In the genomic region with DNA sequence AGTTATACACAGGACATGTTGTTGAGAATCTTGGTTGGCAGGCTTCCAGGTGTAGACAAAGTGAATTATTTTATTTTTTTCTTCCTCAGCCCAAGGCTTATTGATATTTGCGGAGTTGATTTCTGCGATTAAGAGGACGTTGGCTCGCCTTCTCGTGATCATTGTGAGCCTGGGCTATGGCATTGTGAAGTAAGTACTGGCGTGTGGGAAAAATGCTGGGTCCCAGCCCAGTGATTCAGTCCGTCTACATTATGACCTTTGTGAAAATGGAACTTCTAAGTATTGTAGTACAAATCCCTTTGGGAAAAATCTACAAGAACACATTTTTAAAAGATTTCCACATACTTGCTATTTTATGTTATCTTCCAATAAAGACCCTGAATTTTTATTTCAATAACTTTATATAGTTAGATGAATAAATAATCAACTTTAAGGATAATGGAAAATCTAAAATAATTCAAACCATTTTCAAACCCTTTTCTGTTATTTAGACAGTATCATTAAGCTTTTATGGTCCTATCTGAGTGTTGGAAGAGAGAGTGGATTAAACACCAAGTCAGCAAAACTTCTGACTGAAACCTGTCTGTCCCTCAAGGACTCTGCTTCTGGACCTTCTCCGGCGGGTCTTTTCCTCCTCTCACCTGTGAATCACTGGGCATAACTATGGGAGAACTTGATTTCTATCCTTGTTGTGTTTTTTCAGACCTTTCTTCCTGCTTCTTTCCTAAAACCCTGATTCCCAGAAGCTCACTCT, we compare ENCODE assay signal across 2 cellular contexts.
A peak's percentile ranks its signal among the peaks of the same experiment; 100 is the strongest.
TF ChIP-seq lines count a peak whose summit lies in the region.

No MANE protein-coding gene starts in this region.

TF ChIP-seq in HepG2, 621 proteins besides CTCF, POLR2A, EP300 and RAD21:
- TF ChIP-seq, protein P1, sequence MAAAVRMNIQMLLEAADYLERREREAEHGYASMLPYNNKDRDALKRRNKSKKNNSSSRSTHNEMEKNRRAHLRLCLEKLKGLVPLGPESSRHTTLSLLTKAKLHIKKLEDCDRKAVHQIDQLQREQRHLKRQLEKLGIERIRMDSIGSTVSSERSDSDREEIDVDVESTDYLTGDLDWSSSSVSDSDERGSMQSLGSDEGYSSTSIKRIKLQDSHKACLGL (CRISPR knock-in tag; IDR thresholded peaks at IDR 0.05): no peak
- TF ChIP-seq MAFK (conservative IDR thresholded peaks at IDR 0.05 in 1 of 2, IDR thresholded peaks at IDR 0.05 in 1 of 2; ENCODE audit: low read length in 2 of 2) (peak; percentile 64 to 80), MAFF (IDR thresholded peaks at IDR 0.05; ENCODE audit: low read depth, low read length) (peak; percentile 51)

TF ChIP-seq in K562, 482 proteins besides CTCF, POLR2A, EP300 and RAD21:
- TF ChIP-seq C11orf30 (IDR thresholded peaks at IDR 0.05; ENCODE audit: low read depth) (peak; percentile 29; the same call in 1 of the 2 replicates), RBFOX2 (IDR thresholded peaks at IDR 0.05; ENCODE audit: low read depth, low read length) (no peak), ZNF316 (IDR thresholded peaks at IDR 0.05) (peak; percentile 64), NCOR1 (IDR thresholded peaks at IDR 0.05) (no peak), MAFK (IDR thresholded peaks at IDR 0.05; ENCODE audit: low read length) (0 out of 2 replicates have a peak, but pooled peaks have one; percentile 22), NFIC (IDR thresholded peaks at IDR 0.05) (peak; percentile 34; the same call in 1 of the 2 replicates)
- TF ChIP-seq, protein P2, sequence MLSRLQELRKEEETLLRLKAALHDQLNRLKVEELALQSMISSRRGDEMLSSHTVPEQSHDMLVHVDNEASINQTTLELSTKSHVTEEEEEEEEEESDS (CRISPR knock-in tag; IDR thresholded peaks at IDR 0.05): no peak
- TF ChIP-seq, protein P3, sequence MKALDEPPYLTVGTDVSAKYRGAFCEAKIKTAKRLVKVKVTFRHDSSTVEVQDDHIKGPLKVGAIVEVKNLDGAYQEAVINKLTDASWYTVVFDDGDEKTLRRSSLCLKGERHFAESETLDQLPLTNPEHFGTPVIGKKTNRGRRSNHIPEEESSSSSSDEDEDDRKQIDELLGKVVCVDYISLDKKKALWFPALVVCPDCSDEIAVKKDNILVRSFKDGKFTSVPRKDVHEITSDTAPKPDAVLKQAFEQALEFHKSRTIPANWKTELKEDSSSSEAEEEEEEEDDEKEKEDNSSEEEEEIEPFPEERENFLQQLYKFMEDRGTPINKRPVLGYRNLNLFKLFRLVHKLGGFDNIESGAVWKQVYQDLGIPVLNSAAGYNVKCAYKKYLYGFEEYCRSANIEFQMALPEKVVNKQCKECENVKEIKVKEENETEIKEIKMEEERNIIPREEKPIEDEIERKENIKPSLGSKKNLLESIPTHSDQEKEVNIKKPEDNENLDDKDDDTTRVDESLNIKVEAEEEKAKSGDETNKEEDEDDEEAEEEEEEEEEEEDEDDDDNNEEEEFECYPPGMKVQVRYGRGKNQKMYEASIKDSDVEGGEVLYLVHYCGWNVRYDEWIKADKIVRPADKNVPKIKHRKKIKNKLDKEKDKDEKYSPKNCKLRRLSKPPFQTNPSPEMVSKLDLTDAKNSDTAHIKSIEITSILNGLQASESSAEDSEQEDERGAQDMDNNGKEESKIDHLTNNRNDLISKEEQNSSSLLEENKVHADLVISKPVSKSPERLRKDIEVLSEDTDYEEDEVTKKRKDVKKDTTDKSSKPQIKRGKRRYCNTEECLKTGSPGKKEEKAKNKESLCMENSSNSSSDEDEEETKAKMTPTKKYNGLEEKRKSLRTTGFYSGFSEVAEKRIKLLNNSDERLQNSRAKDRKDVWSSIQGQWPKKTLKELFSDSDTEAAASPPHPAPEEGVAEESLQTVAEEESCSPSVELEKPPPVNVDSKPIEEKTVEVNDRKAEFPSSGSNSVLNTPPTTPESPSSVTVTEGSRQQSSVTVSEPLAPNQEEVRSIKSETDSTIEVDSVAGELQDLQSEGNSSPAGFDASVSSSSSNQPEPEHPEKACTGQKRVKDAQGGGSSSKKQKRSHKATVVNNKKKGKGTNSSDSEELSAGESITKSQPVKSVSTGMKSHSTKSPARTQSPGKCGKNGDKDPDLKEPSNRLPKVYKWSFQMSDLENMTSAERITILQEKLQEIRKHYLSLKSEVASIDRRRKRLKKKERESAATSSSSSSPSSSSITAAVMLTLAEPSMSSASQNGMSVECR (CRISPR knock-in tag; IDR thresholded peaks at IDR 0.05): no peak
TF ChIP-seq in K562: peak in this region for 4.
